ENCODE assay signal across 8 cellular contexts in the genomic region with DNA sequence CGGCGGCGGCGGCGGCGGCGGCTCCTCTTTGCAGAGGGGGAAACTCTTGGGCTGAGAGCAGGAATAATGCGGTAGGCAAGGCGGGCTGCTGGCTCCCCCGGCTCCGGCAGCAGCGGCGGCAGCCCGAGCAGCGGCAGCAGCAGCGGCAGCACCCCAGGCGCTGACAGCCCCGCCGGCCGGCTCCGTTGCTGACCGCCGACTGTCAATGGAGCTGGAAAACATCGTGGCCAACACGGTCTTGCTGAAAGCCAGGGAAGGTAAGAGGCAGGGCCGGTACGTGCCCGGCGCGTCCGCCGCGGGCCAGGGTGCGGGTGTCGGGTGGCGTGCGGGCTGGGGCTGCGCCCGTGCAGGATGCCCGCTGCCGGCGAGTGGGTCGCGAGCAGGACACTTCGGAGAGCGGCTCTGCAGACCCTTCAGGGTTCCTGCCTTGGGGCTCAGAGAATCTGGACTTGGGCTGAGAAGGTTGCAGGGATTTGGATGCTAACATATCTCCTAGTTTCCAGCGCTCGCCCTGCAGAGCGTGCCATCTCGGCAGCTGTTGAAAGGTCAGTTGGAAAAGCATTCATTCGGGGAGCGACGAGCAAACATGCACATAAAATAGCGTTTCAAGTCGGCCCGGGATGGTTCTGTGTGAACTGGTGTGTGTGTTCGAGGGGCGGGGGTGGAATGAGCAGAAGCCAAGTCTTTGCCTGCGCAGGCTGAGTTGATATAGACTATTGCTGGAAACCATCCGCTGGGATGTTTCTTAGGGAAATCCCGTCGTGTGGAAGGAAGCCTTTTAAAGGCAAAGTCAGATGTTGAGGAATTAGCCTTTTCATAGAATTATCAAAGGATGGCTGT. TPM values are rescaled to one million over a fixed set of nuclear protein-coding genes. Genes with fewer than 3 reads are reported as not detected.
DNase-seq lines count a peak whose midpoint lies in the region; ATAC-seq and TF ChIP-seq lines count a peak whose summit lies in the region.

No MANE protein-coding gene starts in this region.

- peak overlapping the region; percentile 98 for H3K4me2 ChIP-seq in GM23338

- POLR2A ChIA-PET in activated CD8-positive, alpha-beta T cell treated with anti-CD3 and anti-CD28 coated beads, Interleukin-2, amount 10 ng/mL, durations not matched to agents 7 days and 5 days (lab: Charles Lee): interaction anchor here (0.6 to 5.1 kb wide), 20 partner anchors 18 to 333 kb away, joined by 3 to 35 read pairs (median 4); partner anchors contain the start of genes PRDX3 and SFXN4

- peaks cover 42% of the 10 kb centered on the region for H3K4me1 ChIP-seq in GM23338 (ENCODE audit: insufficient read depth)
- H3K4me1 ChIP-seq in mesodermal cell (ENCODE audit: control insufficient read depth, insufficient read depth, low read length, poor library complexity, severe bottlenecking): peaks cover 52% of the 10 kb centered on the region

- H3K27me3 ChIP-seq in GM23338 (ENCODE audit: insufficient read depth): peaks cover 18% of the 10 kb centered on the region

- H3K27ac Mint-ChIP-seq in GM23338 (no peak overlapping the region), endothelial cell (ENCODE audit: unreplicated experiment) (peak overlapping the region; percentile 94)
- peak overlapping the region; percentile 76 for H3K27ac Mint-ChIP-seq in activated CD8-positive, alpha-beta T cell treated with anti-CD3 and anti-CD28 coated beads, Interleukin-2, amount 10 ng/mL, durations not matched to agents 7 days and 5 days

- no peaks in the 10 kb centered on the region for H3K9me3 ChIP-seq in mesodermal cell (ENCODE audit: control insufficient read depth, low read length)

- H3K4me1 Mint-ChIP-seq in GM23338 (peaks cover 47% of the 10 kb centered on the region), endothelial cell (ENCODE audit: unreplicated experiment) (peaks cover 66% of the 10 kb centered on the region)
- peaks cover 57% of the 10 kb centered on the region for H3K4me1 Mint-ChIP-seq in activated CD8-positive, alpha-beta T cell treated with anti-CD3 and anti-CD28 coated beads, Interleukin-2, amount 10 ng/mL, durations not matched to agents 7 days and 5 days (ENCODE audit: low read depth)

- H3K4me3 Mint-ChIP-seq in GM23338 (peak overlapping the region; percentile 79), endothelial cell (ENCODE audit: unreplicated experiment) (peak overlapping the region; percentile 100)
- peak overlapping the region; percentile 87 for H3K4me3 Mint-ChIP-seq in activated CD8-positive, alpha-beta T cell treated with anti-CD3 and anti-CD28 coated beads, Interleukin-2, amount 10 ng/mL, durations not matched to agents 7 days and 5 days

- no peaks in the 10 kb centered on the region for H3K36me3 Mint-ChIP-seq in GM23338 (ENCODE audit: low read depth)
- H3K36me3 Mint-ChIP-seq in activated CD8-positive, alpha-beta T cell treated with anti-CD3 and anti-CD28 coated beads, Interleukin-2, amount 10 ng/mL, durations not matched to agents 7 days and 5 days (ENCODE audit: low read depth): peaks cover 8% of the 10 kb centered on the region
- H3K36me3 Mint-ChIP-seq in endothelial cell (ENCODE audit: low read depth, unreplicated experiment): peaks cover 36% of the 10 kb centered on the region

- H4K20me1 ChIP-seq in GM23338 (replicated peaks; ENCODE audit: insufficient read depth): no peaks in the 10 kb centered on the region; the same call in 1 of the 2 replicates

- peaks cover 24% of the 10 kb centered on the region for H3K27me3 Mint-ChIP-seq in GM23338 (ENCODE audit: insufficient read depth, low read depth, poor library complexity)
- no peaks in the 10 kb centered on the region for H3K27me3 Mint-ChIP-seq in activated CD8-positive, alpha-beta T cell treated with anti-CD3 and anti-CD28 coated beads, Interleukin-2, amount 10 ng/mL, durations not matched to agents 7 days and 5 days (ENCODE audit: low read depth)
- peaks cover 8% of the 10 kb centered on the region for H3K27me3 Mint-ChIP-seq in endothelial cell (ENCODE audit: unreplicated experiment)

- TF ChIP-seq CTCF in GM23338 (conservative IDR thresholded peaks at IDR 0.05; ENCODE audit: low read depth in 2 of 2): no peak
- no peak for TF ChIP-seq CTCF in endothelial cell (IDR thresholded peaks at IDR 0.05; ENCODE audit: unreplicated experiment)

- H3K79me2 ChIP-seq in GM23338 (replicated peaks; ENCODE audit: insufficient read depth): no peaks in the 10 kb centered on the region

- peak; percentile 41 for ATAC-seq in GM23338
- peak; percentile 20 for ATAC-seq in activated CD8-positive, alpha-beta T cell treated with anti-CD3 and anti-CD28 coated beads, Interleukin-2, amount 10 ng/mL, durations not matched to agents 7 days and 5 days

- H3K9me3 Mint-ChIP-seq in GM23338: no peaks in the 10 kb centered on the region
- H3K9me3 Mint-ChIP-seq in activated CD8-positive, alpha-beta T cell treated with anti-CD3 and anti-CD28 coated beads, Interleukin-2, amount 10 ng/mL, durations not matched to agents 7 days and 5 days (ENCODE audit: insufficient read depth): no peaks in the 10 kb centered on the region
- H3K9me3 Mint-ChIP-seq in endothelial cell (ENCODE audit: unreplicated experiment): no peaks in the 10 kb centered on the region

- H3F3A ChIP-seq in GM23338 (replicated peaks; ENCODE audit: low read depth): peaks cover 10% of the 10 kb centered on the region; the same call in 1 of the 2 replicates

- H3K36me3 ChIP-seq in GM23338 (ENCODE audit: insufficient read depth) (no peaks in the 10 kb centered on the region), mesodermal cell (ENCODE audit: control insufficient read depth, insufficient read depth, low read length) (no peaks in the 10 kb centered on the region)

- 0 to 1% methylated on average over 57 to 59 of the region's 62 CpGs for WGBS in mesodermal cell (ENCODE audit: insufficient coverage in 2 of 2), 2 experiments

- H3K27ac ChIP-seq in GM23338 (ENCODE audit: low read depth): no peak overlapping the region
- peak overlapping the region; percentile 45 for H3K27ac ChIP-seq in mesodermal cell (ENCODE audit: low read depth, low read length, severe bottlenecking)

- H2AFZ ChIP-seq in GM23338: peak overlapping the region; percentile 97

- no peaks in the 10 kb centered on the region for H3K9me2 ChIP-seq in GM23338 (ENCODE audit: insufficient read depth)

- DNase-seq in D341Med (ENCODE audit: low spot score) (peak; percentile 54), GM23338 (ENCODE audit: low spot score) (peak; percentile 54), NCI-H1092 treated with DMSO at 0.1 percent for 48 hours (lab: John Stamatoyannopoulos, UW) (peak; percentile 56), endothelial cell (ENCODE audit: low spot score) (peak; percentile 21), HuH-7.5 (ENCODE audit: low spot score) (no peak)
- DNase-seq in activated CD8-positive, alpha-beta T cell treated with anti-CD3 and anti-CD28 coated beads, Interleukin-2, amount 10 ng/mL, durations not matched to agents 7 days and 5 days: peak; percentile 59
- DNase-seq in stimulated activated naive CD4-positive, alpha-beta T cell treated with Interleukin-2 at 50 U/mL for 16 hours (lab: John Stamatoyannopoulos, UW): peak; percentile 30

- CTCF ChIA-PET in activated CD8-positive, alpha-beta T cell treated with anti-CD3 and anti-CD28 coated beads, Interleukin-2, amount 10 ng/mL, durations not matched to agents 7 days and 5 days (lab: Charles Lee): interaction anchor here (0.6 to 6.8 kb wide), 31 partner anchors 9 to 574 kb away, joined by 3 to 74 read pairs (median 9); partner anchors contain the start of gene RGS10

- H3K4me3 ChIP-seq in GM23338 (peak overlapping the region; percentile 86), mesodermal cell (ENCODE audit: extremely low read depth, insufficient read depth, low read length, poor library complexity, severe bottlenecking) (peak overlapping the region; percentile 73)

TF ChIP-seq in GM23338, 12 proteins besides CTCF, POLR2A, EP300 and RAD21:
- TF ChIP-seq POLR2AphosphoS5 (IDR thresholded peaks at IDR 0.05; ENCODE audit: low read depth) (no peak), EZH2 (IDR thresholded peaks at IDR 0.05; ENCODE audit: low read depth, unreplicated experiment) (peak; percentile 25)
TF ChIP-seq in GM23338: peak in this region for 1.

RNA-seq across cellular contexts. Expression of gene GRK5, which starts 0.6 kb away (rescaled TPM):
- 0.74 and 2.0 TPM in 2 replicates for total RNA-seq in GM23338 (2014; rRNA removed; shearing (Covaris generic))
- polyA plus RNA-seq in GM23338 (2016; fragmentation: Nextera tagmentation; extraction: Ambion mirVana): 0.50 and 0.53 TPM in 2 replicates
- total RNA-seq in activated CD8-positive, alpha-beta T cell treated with anti-CD3 and anti-CD28 coated beads, Interleukin-2, amount 10 ng/mL, durations not matched to agents 7 days and 5 days: 10 to 100 TPM; 16.9 to 17.6 TPM
- 163 TPM for total RNA-seq in endothelial cell (ENCODE audit: unreplicated experiment)
- 23.7 TPM for polyA plus RNA-seq in mesodermal cell (2013, experiment 1 of 2)
- polyA plus RNA-seq in mesodermal cell (2013, experiment 2 of 2): 20.1 TPM

RNA-seq across cellular contexts. Expression of gene PRDX3, which starts 29.3 kb away (rescaled TPM):
- total RNA-seq in GM23338 (2014; rRNA removed; shearing (Covaris generic)): 285 and 314 TPM in 2 replicates
- 262 and 275 TPM in 2 replicates for polyA plus RNA-seq in GM23338 (2016; fragmentation: Nextera tagmentation; extraction: Ambion mirVana)
- 100 to 1,000 TPM; 135 to 136 TPM for total RNA-seq in activated CD8-positive, alpha-beta T cell treated with anti-CD3 and anti-CD28 coated beads, Interleukin-2, amount 10 ng/mL, durations not matched to agents 7 days and 5 days
- 93.2 TPM for total RNA-seq in endothelial cell (ENCODE audit: unreplicated experiment)
- 239 TPM for polyA plus RNA-seq in mesodermal cell (2013, experiment 1 of 2)
- 238 TPM for polyA plus RNA-seq in mesodermal cell (2013, experiment 2 of 2)

RNA-seq across cellular contexts. Expression of gene SFXN4, which starts 42.4 kb away (rescaled TPM):
- 22.3 and 51.6 TPM in 2 replicates for total RNA-seq in GM23338 (2014; rRNA removed; shearing (Covaris generic))
- 18.6 and 20.1 TPM in 2 replicates for polyA plus RNA-seq in GM23338 (2016; fragmentation: Nextera tagmentation; extraction: Ambion mirVana)
- 10 to 100 TPM; 35.0 to 36.7 TPM for total RNA-seq in activated CD8-positive, alpha-beta T cell treated with anti-CD3 and anti-CD28 coated beads, Interleukin-2, amount 10 ng/mL, durations not matched to agents 7 days and 5 days
- 19.0 TPM for total RNA-seq in endothelial cell (ENCODE audit: unreplicated experiment)
- 9.5 TPM for polyA plus RNA-seq in mesodermal cell (2013, experiment 1 of 2)
- 7.7 TPM for polyA plus RNA-seq in mesodermal cell (2013, experiment 2 of 2)
